In the genomic region with DNA sequence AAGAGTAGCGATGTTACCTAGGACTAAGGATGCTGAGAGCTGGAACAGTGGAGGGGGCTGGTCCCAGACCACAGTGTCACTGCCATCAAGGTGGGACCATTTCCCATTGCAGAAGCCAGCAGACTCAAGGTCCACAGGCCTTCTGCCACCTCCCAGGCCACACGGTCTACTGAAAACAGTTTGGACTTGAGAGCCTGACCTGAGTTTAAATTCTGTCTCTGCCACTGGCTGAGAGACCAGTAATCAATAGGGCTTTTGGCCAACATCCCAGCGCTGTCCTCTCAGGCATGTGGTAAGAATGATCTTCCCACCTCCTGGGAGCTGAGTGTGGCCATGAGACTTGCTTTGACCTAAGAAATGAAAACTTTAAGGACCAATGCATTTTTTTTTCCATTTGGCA, we compare ENCODE assay signal across 27 cellular contexts.
A peak's percentile ranks its signal among the peaks of the same experiment; 100 is the strongest.
DNase-seq lines count a peak whose midpoint lies in the region; ATAC-seq and TF ChIP-seq lines count a peak whose summit lies in the region.
"Had no signal": no experiment of that assay in that cellular context is flagged by ENCODE, and none has a peak within 500 bp of the region (broad histone marks: within the 10 kb centered on the region; RNA-seq: fewer than 3 reads in every experiment).

No MANE protein-coding gene starts in this region.

- DNase-seq in Right ventricle myocardium superior (no peak), left cardiac atrium (no peak), fibroblast of gingiva (ENCODE audit: low read depth) (peak; percentile 17)
- DNase-seq: ACHN; Caco-2; CD4-positive, alpha-beta memory T cell; DMS 273 treated with DMSO at 0.1 percent for 48 hours; DMS79 treated with DMSO at 0.1 percent for 48 hours; GM23248; H9; HFFc6; KBM-7; NCI-H1092 treated with DMSO at 0.1 percent for 48 hours; NCI-H1436 treated with DMSO at 0.1 percent for 48 hours; NCI-H2029; NCI-H345; NCI-H524 had no signal

- ATAC-seq in Right ventricle myocardium superior (ENCODE audit: poor library complexity) (peak; percentile 21), left cardiac atrium (no peak), HG03469 (IDR thresholded peaks at IDR 0.05; ENCODE audit: unreplicated experiment) (no peak), GM21528 (IDR thresholded peaks at IDR 0.05; ENCODE audit: low FRiP score, unreplicated experiment) (no peak), GM19324 (IDR thresholded peaks at IDR 0.05; ENCODE audit: low FRiP score, unreplicated experiment) (no peak)
- ATAC-seq: GM12878 had no signal

- peaks cover 44% of the 10 kb centered on the region for H3K4me1 Mint-ChIP-seq in nephron
- H3K4me1 Mint-ChIP-seq: CD4-positive, alpha-beta memory T cell had no signal

- peaks cover 18 to 24% (median 23%) of the 10 kb centered on the region in 3 donors for H3K4me1 ChIP-seq in skeletal muscle tissue (ENCODE audit: control insufficient read depth in 3 of 3, insufficient read depth in 3 of 3, low read length in 3 of 3)
- H3K4me1 ChIP-seq: Caco-2, Peyer's patch had no signal

- no peak overlapping the region for H3K4me3 ChIP-seq in skeletal muscle tissue (ENCODE audit: low read length in 3 of 3)
- H3K4me3 ChIP-seq: BLaER1, GM12878, GM23248, Peyer's patch, SJSA1 had no signal

- H3K27me3 Mint-ChIP-seq in nephron (ENCODE audit: low read depth): peaks cover 4% of the 10 kb centered on the region

- no peak overlapping the region for H3K9ac ChIP-seq in skeletal muscle tissue (ENCODE audit: low read depth in 1 of 3, low read length in 3 of 3)
- H3K9ac ChIP-seq: BLaER1, GM23248 had no signal

- H3K27ac ChIP-seq in skeletal muscle tissue (ENCODE audit: low read depth, low read length): peak overlapping the region; percentile 28
- H3K27ac ChIP-seq: 22Rv1, BLaER1, GM23248, Peyer's patch, SJSA1 had no signal

- H3K9me3 ChIP-seq in skeletal muscle tissue (ENCODE audit: control insufficient read depth in 3 of 3, low read length in 3 of 3): no peaks in the 10 kb centered on the region
- H3K9me3 ChIP-seq: BLaER1, Caco-2, Peyer's patch, SJSA1 had no signal

- H3K4me3 Mint-ChIP-seq in nephron: no peak overlapping the region
- H3K4me3 Mint-ChIP-seq: CD4-positive, alpha-beta memory T cell; H9; HFFc6 had no signal

- peaks cover 6% of the 10 kb centered on the region for H3K9me3 Mint-ChIP-seq in nephron
- H3K9me3 Mint-ChIP-seq: H9, HFFc6 had no signal

- peak overlapping the region in 2 of 3 experiments; percentile 15 to 71 for H3K27ac Mint-ChIP-seq in nephron
- H3K27ac Mint-ChIP-seq: CD4-positive, alpha-beta memory T cell; H9; HFFc6 had no signal

- intact Hi-C loops in Right ventricle myocardium superior (cut with DNase I) (no loop called here), left cardiac atrium (cut with DNase I) (no loop called here)

- TF ChIP-seq CTCF in nephron (IDR thresholded peaks at IDR 0.05; ENCODE audit: unreplicated experiment in 3 of 3): no peak

- H3K36me3 ChIP-seq in skeletal muscle tissue (ENCODE audit: control insufficient read depth in 3 of 3, insufficient read depth in 3 of 3, low read length in 3 of 3): no peaks in the 10 kb centered on the region
- H3K36me3 ChIP-seq: BLaER1, Peyer's patch, SJSA1 had no signal

- H3K36me3 Mint-ChIP-seq in nephron (ENCODE audit: low read depth): no peaks in the 10 kb centered on the region
- H3K36me3 Mint-ChIP-seq: CD4-positive, alpha-beta memory T cell had no signal

- H3K27me3 ChIP-seq in skeletal muscle tissue (ENCODE audit: control insufficient read depth in 3 of 3, insufficient read depth in 3 of 3, low read length in 3 of 3): no peaks in the 10 kb centered on the region
- H3K27me3 ChIP-seq: BLaER1, Peyer's patch, SJSA1 had no signal
